In genomic region chr20:38859070-38859690, GRCh38 we compare ENCODE assay signal across 1 cellular context.
TF ChIP-seq lines count a peak whose summit lies in the region.

No MANE protein-coding gene starts in this region.

TF ChIP-seq in WTC11, 78 proteins besides CTCF, POLR2A, EP300 and RAD21 (continued from another document):
- no peak for TF ChIP-seq USF1 (CRISPR knock-in tag; IDR thresholded peaks at IDR 0.05)
- TF ChIP-seq ZSCAN18 (CRISPR knock-in tag; IDR thresholded peaks at IDR 0.05), result no peak
- TF ChIP-seq AFF4 (CRISPR knock-in tag; IDR thresholded peaks at IDR 0.05; ENCODE audit: borderline replicate concordance), result no peak
- no peak for TF ChIP-seq ZNF121 (CRISPR knock-in tag; IDR thresholded peaks at IDR 0.05)
- no peak for TF ChIP-seq FOXP4 (CRISPR knock-in tag; IDR thresholded peaks at IDR 0.05)
- no peak for TF ChIP-seq AR (CRISPR knock-in tag; IDR thresholded peaks at IDR 0.05)
- no peak for TF ChIP-seq PREB (CRISPR knock-in tag; IDR thresholded peaks at IDR 0.05; ENCODE audit: borderline replicate concordance)
- TF ChIP-seq OVOL2 (CRISPR knock-in tag; IDR thresholded peaks at IDR 0.05; ENCODE audit: borderline replicate concordance), result no peak
- TF ChIP-seq IRF2 (CRISPR knock-in tag; IDR thresholded peaks at IDR 0.05; ENCODE audit: borderline replicate concordance, low read depth), result no peak
- no peak for TF ChIP-seq MLX (CRISPR knock-in tag; IDR thresholded peaks at IDR 0.05)
TF ChIP-seq in WTC11: peak in this region for 0.
